In the genomic region with DNA sequence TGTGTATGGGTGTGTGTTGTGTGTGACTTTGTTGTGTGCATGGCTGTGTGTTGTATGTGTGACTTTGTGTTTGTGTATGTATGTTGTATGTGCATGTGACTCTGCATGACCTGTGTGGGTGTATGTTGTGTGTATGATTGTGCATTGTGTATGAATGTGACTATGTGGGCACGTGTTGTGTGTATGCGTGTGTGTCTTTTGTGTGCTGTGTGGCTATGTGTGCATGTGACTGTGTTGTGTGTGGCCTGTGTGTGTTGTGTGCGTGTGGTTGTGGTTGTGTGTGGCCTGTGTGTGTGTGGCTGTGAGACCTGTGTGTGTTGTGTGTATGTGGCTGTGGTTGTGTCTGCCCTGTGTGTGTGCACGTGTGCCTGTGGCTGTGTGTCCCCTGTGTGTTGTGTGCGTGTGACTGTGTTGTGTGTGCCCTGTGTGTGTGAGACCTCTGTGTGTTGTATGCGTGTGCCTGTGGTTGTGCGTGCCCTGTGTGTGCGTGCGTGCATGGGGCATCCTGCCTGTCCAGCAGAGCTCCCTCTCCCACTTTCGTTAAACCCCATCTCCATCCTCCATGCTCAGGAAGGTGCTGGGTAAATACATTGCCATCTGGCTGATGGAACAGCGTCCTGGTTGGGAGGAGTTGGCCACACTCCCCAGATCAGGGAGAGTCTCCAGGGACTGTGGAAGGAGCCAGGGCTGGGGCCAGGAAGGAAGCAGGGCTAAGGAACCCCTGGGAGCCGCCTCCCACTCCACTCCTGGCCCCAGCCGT, we compare ENCODE assay signal across 1 cellular context.
TF ChIP-seq lines count a peak whose summit lies in the region.

No MANE protein-coding gene starts in this region.

TF ChIP-seq in K562, 482 proteins besides CTCF, POLR2A, EP300 and RAD21 (continued from another document):
- TF ChIP-seq TOE1 (IDR thresholded peaks at IDR 0.05; ENCODE audit: borderline replicate concordance) (peak; percentile 49; the same call in 1 of the 2 replicates), TOE1 (CRISPR knock-in tag; IDR thresholded peaks at IDR 0.05; ENCODE audit: borderline replicate concordance, low read depth) (0 out of 2 replicates have a peak, but pooled peaks have one; percentile 51), ASH1L (IDR thresholded peaks at IDR 0.05; ENCODE audit: borderline replicate concordance, low read depth, partially characterized antibody) (peak; percentile 20), SOX6 (IDR thresholded peaks at IDR 0.05) (no peak), NCOA4 (IDR thresholded peaks at IDR 0.05; ENCODE audit: partially characterized antibody) (peak; percentile 24)
